Comparison of ENCODE assay signal across 20 cellular contexts in genomic region chr6:108643184-108643583, GRCh38.
A peak's percentile ranks its signal among the peaks of the same experiment; 100 is the strongest.
DNase-seq lines count a peak whose midpoint lies in the region; ATAC-seq and TF ChIP-seq lines count a peak whose summit lies in the region.
"Had no signal": no experiment of that assay in that cellular context is flagged by ENCODE, and none has a peak within 500 bp of the region (broad histone marks: within the 10 kb centered on the region; RNA-seq: fewer than 3 reads in every experiment).

No MANE protein-coding gene starts in this region.

- DNase-seq in NCI-H82 (lab: John Stamatoyannopoulos, UW) (peak; percentile 26), NCI-H82 treated with DMSO at 0.1 percent for 48 hours (lab: John Stamatoyannopoulos, UW; ENCODE audit: unreplicated experiment) (no peak), caudate nucleus (lab: John Stamatoyannopoulos, UW) (no peak), osteocyte (ENCODE audit: extremely low spot score, unreplicated experiment) (no peak), left colon (no peak), chondrocyte (ENCODE audit: low spot score) (no peak)
- no peak for DNase-seq in activated T-helper 2 cell treated with anti-CD3 and anti-CD28 coated beads, Interferon-gamma antibody, Interleukin-2, Interleukin-4, amounts not matched to agents 10 μg/mL and 5 μg/mL and 100 μg/mL, durations not matched to agents 14 hours and 24 hours and 36 hours (ENCODE audit: low spot score)
- DNase-seq: 8988T; CD4-positive, alpha-beta memory T cell; GDM1; NCI-H1417 treated with DMSO at 0.1 percent for 48 hours; NCI-H187; NCI-H2227 treated with DMSO at 0.1 percent for 48 hours; NCI-H510A; NK-92 treated with Interleukin-12 subunit alpha and Interleukin-12 subunit beta, amount 100 ng/mL, for 24 hours; SIG-M5; SK-N-SH had no signal

- H3K27ac Mint-ChIP-seq in osteocyte (ENCODE audit: unreplicated experiment) (peak overlapping the region; percentile 11), chondrocyte (ENCODE audit: unreplicated experiment) (no peak overlapping the region)
- H3K27ac Mint-ChIP-seq in activated T-helper 2 cell treated with anti-CD3 and anti-CD28 coated beads, Interferon-gamma antibody, Interleukin-2, Interleukin-4, amounts not matched to agents 10 μg/mL and 5 μg/mL and 100 μg/mL, durations not matched to agents 14 hours and 24 hours and 36 hours = no peak overlapping the region
- H3K27ac Mint-ChIP-seq: CD4-positive, alpha-beta memory T cell; IgD-negative memory B cell had no signal

- H3K4me1 Mint-ChIP-seq in osteocyte (ENCODE audit: unreplicated experiment) (peaks cover 17% of the 10 kb centered on the region), chondrocyte (ENCODE audit: low read depth) (peaks cover 21% of the 10 kb centered on the region)
- H3K4me1 Mint-ChIP-seq in activated T-helper 2 cell treated with anti-CD3 and anti-CD28 coated beads, Interferon-gamma antibody, Interleukin-2, Interleukin-4, amounts not matched to agents 10 μg/mL and 5 μg/mL and 100 μg/mL, durations not matched to agents 14 hours and 24 hours and 36 hours (ENCODE audit: low read depth) = peaks cover under 1% of the 10 kb centered on the region

- H3K27me3 Mint-ChIP-seq in osteocyte (ENCODE audit: unreplicated experiment) (no peaks in the 10 kb centered on the region), chondrocyte (ENCODE audit: low read depth) (no peaks in the 10 kb centered on the region)
- peaks cover 16% of the 10 kb centered on the region for H3K27me3 Mint-ChIP-seq in activated T-helper 2 cell treated with anti-CD3 and anti-CD28 coated beads, Interferon-gamma antibody, Interleukin-2, Interleukin-4, amounts not matched to agents 10 μg/mL and 5 μg/mL and 100 μg/mL, durations not matched to agents 14 hours and 24 hours and 36 hours (ENCODE audit: low read depth)
- H3K27me3 Mint-ChIP-seq: CD4-positive, alpha-beta memory T cell; IgD-negative memory B cell had no signal

- no peak overlapping the region for H3K4me3 Mint-ChIP-seq in osteocyte (ENCODE audit: unreplicated experiment)
- H3K4me3 Mint-ChIP-seq in activated T-helper 2 cell treated with anti-CD3 and anti-CD28 coated beads, Interferon-gamma antibody, Interleukin-2, Interleukin-4, amounts not matched to agents 10 μg/mL and 5 μg/mL and 100 μg/mL, durations not matched to agents 14 hours and 24 hours and 36 hours (ENCODE audit: low read depth) = no peak overlapping the region
- H3K4me3 Mint-ChIP-seq in chondrocyte (ENCODE audit: unreplicated experiment) = no peak overlapping the region
- H3K4me3 Mint-ChIP-seq: CD4-positive, alpha-beta memory T cell had no signal

- peaks cover 12% of the 10 kb centered on the region for H3K36me3 Mint-ChIP-seq in osteocyte (ENCODE audit: unreplicated experiment)
- H3K36me3 Mint-ChIP-seq in activated T-helper 2 cell treated with anti-CD3 and anti-CD28 coated beads, Interferon-gamma antibody, Interleukin-2, Interleukin-4, amounts not matched to agents 10 μg/mL and 5 μg/mL and 100 μg/mL, durations not matched to agents 14 hours and 24 hours and 36 hours (ENCODE audit: low read depth) = no peaks in the 10 kb centered on the region
- H3K36me3 Mint-ChIP-seq in chondrocyte (ENCODE audit: low read depth) = peaks cover 9% of the 10 kb centered on the region

- no peaks in the 10 kb centered on the region for H3K9me3 Mint-ChIP-seq in osteocyte (ENCODE audit: unreplicated experiment)
- H3K9me3 Mint-ChIP-seq in activated T-helper 2 cell treated with anti-CD3 and anti-CD28 coated beads, Interferon-gamma antibody, Interleukin-2, Interleukin-4, amounts not matched to agents 10 μg/mL and 5 μg/mL and 100 μg/mL, durations not matched to agents 14 hours and 24 hours and 36 hours = no peaks in the 10 kb centered on the region
- no peaks in the 10 kb centered on the region for H3K9me3 Mint-ChIP-seq in chondrocyte (ENCODE audit: low read depth)
- H3K9me3 Mint-ChIP-seq: CD4-positive, alpha-beta memory T cell; IgD-negative memory B cell had no signal

- H3K27ac ChIP-seq in caudate nucleus (ENCODE audit: low read depth, low read length) = peak overlapping the region; percentile 2
- H3K27ac ChIP-seq: BLaER1 treated with 17β-estradiol and CSF1 and Interleukin-3, amounts not matched to agents 10 nM and 100 nM had no signal

- ATAC-seq in left colon = no peak
- ATAC-seq: Panc1 had no signal

- intact Hi-C loops in activated T-helper 2 cell treated with anti-CD3 and anti-CD28 coated beads, Interferon-gamma antibody, Interleukin-2, Interleukin-4, amounts not matched to agents 10 μg/mL and 5 μg/mL and 100 μg/mL, durations not matched to agents 14 hours and 24 hours and 36 hours (cut with micrococcal nuclease) = no loop called here
- intact Hi-C loops in left colon (cut with DNase I, micrococcal nuclease) = no loop called here

- TF ChIP-seq CTCF in osteocyte (IDR thresholded peaks at IDR 0.05) (no peak), chondrocyte (IDR thresholded peaks at IDR 0.05) (no peak)
